ENCODE assay signal across 1 cellular context in the genomic region with DNA sequence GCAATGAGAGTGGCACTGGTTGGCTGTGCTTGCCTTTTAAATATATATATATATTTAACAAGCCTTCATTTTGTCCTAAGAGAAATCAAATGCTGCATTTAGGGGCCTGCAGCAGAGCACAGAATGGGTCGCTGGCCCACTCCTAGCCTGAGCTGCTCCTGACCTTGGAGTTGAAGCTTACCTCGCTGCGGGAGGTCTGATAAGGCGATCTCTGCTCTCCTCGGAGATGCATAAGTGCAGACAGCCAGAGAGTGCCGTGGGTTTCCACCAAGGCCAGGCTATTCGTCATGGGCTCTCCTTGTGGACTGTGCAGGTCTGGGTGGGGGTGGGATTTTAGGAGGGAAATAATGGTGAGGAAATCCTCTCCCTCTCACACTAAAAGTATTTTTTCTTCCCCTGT.
TF ChIP-seq lines count a peak whose summit lies in the region.

No MANE protein-coding gene starts in this region.

TF ChIP-seq in GM12878, 131 proteins besides CTCF, POLR2A, EP300 and RAD21 (continued from another document):
- TF ChIP-seq HSF1 (IDR thresholded peaks at IDR 0.05; ENCODE audit: low read depth, low read length) (no peak), SMAD5 (IDR thresholded peaks at IDR 0.05; ENCODE audit: low read depth) (no peak), NFXL1 (IDR thresholded peaks at IDR 0.05; ENCODE audit: borderline replicate concordance) (no peak), CBX5 (IDR thresholded peaks at IDR 0.05; ENCODE audit: low read depth) (no peak), MXI1 (IDR thresholded peaks at IDR 0.05; ENCODE audit: low read depth, low read length) (no peak), CHD4 (IDR thresholded peaks at IDR 0.05) (no peak)
- TF ChIP-seq, protein P1, sequence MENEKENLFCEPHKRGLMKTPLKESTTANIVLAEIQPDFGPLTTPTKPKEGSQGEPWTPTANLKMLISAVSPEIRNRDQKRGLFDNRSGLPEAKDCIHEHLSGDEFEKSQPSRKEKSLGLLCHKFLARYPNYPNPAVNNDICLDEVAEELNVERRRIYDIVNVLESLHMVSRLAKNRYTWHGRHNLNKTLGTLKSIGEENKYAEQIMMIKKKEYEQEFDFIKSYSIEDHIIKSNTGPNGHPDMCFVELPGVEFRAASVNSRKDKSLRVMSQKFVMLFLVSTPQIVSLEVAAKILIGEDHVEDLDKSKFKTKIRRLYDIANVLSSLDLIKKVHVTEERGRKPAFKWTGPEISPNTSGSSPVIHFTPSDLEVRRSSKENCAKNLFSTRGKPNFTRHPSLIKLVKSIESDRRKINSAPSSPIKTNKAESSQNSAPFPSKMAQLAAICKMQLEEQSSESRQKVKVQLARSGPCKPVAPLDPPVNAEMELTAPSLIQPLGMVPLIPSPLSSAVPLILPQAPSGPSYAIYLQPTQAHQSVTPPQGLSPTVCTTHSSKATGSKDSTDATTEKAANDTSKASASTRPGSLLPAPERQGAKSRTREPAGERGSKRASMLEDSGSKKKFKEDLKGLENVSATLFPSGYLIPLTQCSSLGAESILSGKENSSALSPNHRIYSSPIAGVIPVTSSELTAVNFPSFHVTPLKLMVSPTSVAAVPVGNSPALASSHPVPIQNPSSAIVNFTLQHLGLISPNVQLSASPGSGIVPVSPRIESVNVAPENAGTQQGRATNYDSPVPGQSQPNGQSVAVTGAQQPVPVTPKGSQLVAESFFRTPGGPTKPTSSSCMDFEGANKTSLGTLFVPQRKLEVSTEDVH (IDR thresholded peaks at IDR 0.05; ENCODE audit: low read depth, partially characterized antibody), result no peak
TF ChIP-seq in GM12878: peak in this region for 0.
